ENCODE assay signal across 1 cellular context in genomic region chr15:89690276-89691218, GRCh38.
TF ChIP-seq lines count a peak whose summit lies in the region.

Gene PEX11A, minus strand, starts transcription at chr15:89690754. Its CDS starts 122 bp downstream, at chr15:89690632.
Gene WDR93, plus strand, starts transcription at chr15:89690811. Its CDS starts 10,936 bp downstream, at chr15:89701747.

TF ChIP-seq in HepG2, 621 proteins besides CTCF, POLR2A, EP300 and RAD21 (continued from another document and continues in another):
- no peak for TF ChIP-seq ZBTB25 (CRISPR knock-in tag; IDR thresholded peaks at IDR 0.05)
- TF ChIP-seq ZMAT3 (CRISPR knock-in tag; conservative IDR thresholded peaks at IDR 0.05) = no peak
- no peak for TF ChIP-seq MBD4 (IDR thresholded peaks at IDR 0.05; ENCODE audit: borderline replicate concordance, low read length)
- TF ChIP-seq FUBP1 (CRISPR knock-in tag; IDR thresholded peaks at IDR 0.05; ENCODE audit: borderline replicate concordance) = no peak
- TF ChIP-seq CREM (IDR thresholded peaks at IDR 0.05) = peak; percentile 11; the same call in 1 of the 2 replicates
- no peak for TF ChIP-seq CREM (CRISPR knock-in tag; IDR thresholded peaks at IDR 0.05)
- TF ChIP-seq ASH2L (IDR thresholded peaks at IDR 0.05; ENCODE audit: insufficient read length, low read depth, low read length) = peak; percentile 56
- TF ChIP-seq FOXP1 (IDR thresholded peaks at IDR 0.05) = no peak
- TF ChIP-seq FOXP1 (CRISPR knock-in tag; IDR thresholded peaks at IDR 0.05) = no peak
- TF ChIP-seq THYN1 (CRISPR knock-in tag; IDR thresholded peaks at IDR 0.05; ENCODE audit: borderline replicate concordance, low read depth) = no peak
- no peak; the same call in 1 of the 2 replicates for TF ChIP-seq CENPT (CRISPR knock-in tag; IDR thresholded peaks at IDR 0.05; ENCODE audit: low read depth)
- no peak for TF ChIP-seq ZMAT5 (CRISPR knock-in tag; IDR thresholded peaks at IDR 0.05; ENCODE audit: borderline replicate concordance, low read depth)
- no peak for TF ChIP-seq ZNF354B (CRISPR knock-in tag; IDR thresholded peaks at IDR 0.05)
- no peak for TF ChIP-seq KDM4B (CRISPR knock-in tag; IDR thresholded peaks at IDR 0.05)
- TF ChIP-seq SRSF1 (optimal IDR thresholded peaks at IDR 0.05; ENCODE audit: low read depth, low read length) = peak; percentile 84
- peak; percentile 58; the same call in 1 of the 2 replicates for TF ChIP-seq ZNF724P (CRISPR knock-in tag; IDR thresholded peaks at IDR 0.05; ENCODE audit: borderline replicate concordance)
- TF ChIP-seq ZNF552 (CRISPR knock-in tag; IDR thresholded peaks at IDR 0.05; ENCODE audit: borderline replicate concordance) = no peak
- TF ChIP-seq ZFYVE20 (CRISPR knock-in tag; IDR thresholded peaks at IDR 0.05; ENCODE audit: borderline replicate concordance, low read depth) = no peak
- TF ChIP-seq SOX5 (CRISPR knock-in tag; IDR thresholded peaks at IDR 0.05; ENCODE audit: borderline replicate concordance) = no peak
- TF ChIP-seq PLRG1 (conservative IDR thresholded peaks at IDR 0.05) = no peak
- no peak for TF ChIP-seq RAD51 (IDR thresholded peaks at IDR 0.05; ENCODE audit: borderline replicate concordance)
- no peak for TF ChIP-seq HHEX (CRISPR knock-in tag; IDR thresholded peaks at IDR 0.05)
- no peak for TF ChIP-seq YY1 (IDR thresholded peaks at IDR 0.05; ENCODE audit: insufficient read depth, insufficient replicate concordance, low read depth, low read length)
- peak; percentile 97 for TF ChIP-seq ZNF777 (CRISPR knock-in tag; IDR thresholded peaks at IDR 0.05)
- TF ChIP-seq NR2F6 (IDR thresholded peaks at IDR 0.05) = no peak
- TF ChIP-seq NR2F6 (CRISPR knock-in tag; IDR thresholded peaks at IDR 0.05) = no peak; the same call in 1 of the 2 replicates
- no peak for TF ChIP-seq EHMT2 (IDR thresholded peaks at IDR 0.05; ENCODE audit: borderline replicate concordance, low read depth, low read length)
- TF ChIP-seq PREB (CRISPR knock-in tag; IDR thresholded peaks at IDR 0.05) = no peak
- TF ChIP-seq ZNF839 (CRISPR knock-in tag; IDR thresholded peaks at IDR 0.05; ENCODE audit: borderline replicate concordance) = no peak
- TF ChIP-seq ZNF12 (CRISPR knock-in tag; IDR thresholded peaks at IDR 0.05) = no peak
- no peak for TF ChIP-seq ZSCAN5A (CRISPR knock-in tag; IDR thresholded peaks at IDR 0.05; ENCODE audit: borderline replicate concordance)
- TF ChIP-seq RXRA (CRISPR knock-in tag; IDR thresholded peaks at IDR 0.05) = peak; percentile 65; the same call in 1 of the 2 replicates
- TF ChIP-seq CCDC6 (CRISPR knock-in tag; IDR thresholded peaks at IDR 0.05) = no peak
- TF ChIP-seq MXD1 (CRISPR knock-in tag; IDR thresholded peaks at IDR 0.05) = no peak
- peak; percentile 11; the same call in 1 of the 2 replicates for TF ChIP-seq CBX5 (CRISPR knock-in tag; IDR thresholded peaks at IDR 0.05; ENCODE audit: borderline replicate concordance)
- TF ChIP-seq TFAP4 (IDR thresholded peaks at IDR 0.05; ENCODE audit: borderline replicate concordance, low read depth) = peak; percentile 77; the same call in 1 of the 2 replicates
- TF ChIP-seq POLR2AphosphoS5 (IDR thresholded peaks at IDR 0.05; ENCODE audit: low read depth, low read length) = peak; percentile 82
- no peak for TF ChIP-seq SMAD3 (CRISPR knock-in tag; IDR thresholded peaks at IDR 0.05)
- TF ChIP-seq RBM39 (IDR thresholded peaks at IDR 0.05; ENCODE audit: low read depth, low read length, poor library complexity, severe bottlenecking) = peak; percentile 46
- TF ChIP-seq TAF15 (IDR thresholded peaks at IDR 0.05; ENCODE audit: low read depth, low read length, poor library complexity, severe bottlenecking) = no peak
- TF ChIP-seq GTF3A (CRISPR knock-in tag; conservative IDR thresholded peaks at IDR 0.05) = no peak
- TF ChIP-seq MEIS2 (CRISPR knock-in tag; IDR thresholded peaks at IDR 0.05) = no peak
- no peak for TF ChIP-seq MTA1 (CRISPR knock-in tag; IDR thresholded peaks at IDR 0.05; ENCODE audit: borderline replicate concordance)
- TF ChIP-seq ZNF253 (CRISPR knock-in tag; IDR thresholded peaks at IDR 0.05; ENCODE audit: borderline replicate concordance) = no peak
- no peak for TF ChIP-seq RXRB (CRISPR knock-in tag; IDR thresholded peaks at IDR 0.05; ENCODE audit: borderline replicate concordance)
- peak; percentile 73; the same call in 1 of the 2 replicates for TF ChIP-seq NFKB2 (CRISPR knock-in tag; IDR thresholded peaks at IDR 0.05; ENCODE audit: borderline replicate concordance)
- TF ChIP-seq MTF1 (CRISPR knock-in tag; IDR thresholded peaks at IDR 0.05) = no peak; the same call in 1 of the 2 replicates
- TF ChIP-seq TCF12 (IDR thresholded peaks at IDR 0.05) = no peak
- TF ChIP-seq TCF12 (CRISPR knock-in tag; IDR thresholded peaks at IDR 0.05) = no peak
- TF ChIP-seq HOMEZ (CRISPR knock-in tag; IDR thresholded peaks at IDR 0.05; ENCODE audit: low read depth) = no peak
- no peak for TF ChIP-seq HNRNPH1 (optimal IDR thresholded peaks at IDR 0.05; ENCODE audit: low read depth, low read length)
- TF ChIP-seq ZNF75D (CRISPR knock-in tag; IDR thresholded peaks at IDR 0.05; ENCODE audit: borderline replicate concordance) = no peak
- peak; percentile 74 for TF ChIP-seq TBX2 (CRISPR knock-in tag; IDR thresholded peaks at IDR 0.05; ENCODE audit: borderline replicate concordance)
- no peak for TF ChIP-seq U2AF1 (optimal IDR thresholded peaks at IDR 0.05; ENCODE audit: low read depth, low read length)
- TF ChIP-seq HMGXB4 (CRISPR knock-in tag; IDR thresholded peaks at IDR 0.05; ENCODE audit: borderline replicate concordance in 1 of 2, low read depth in 1 of 2) = peak; percentile 59; a peak in 3 of 4 replicates
- TF ChIP-seq SMAD1 (CRISPR knock-in tag; IDR thresholded peaks at IDR 0.05; ENCODE audit: borderline replicate concordance, low read depth) = no peak
- TF ChIP-seq SSRP1 (CRISPR knock-in tag; IDR thresholded peaks at IDR 0.05) = 0 out of 2 replicates have a peak, but pooled peaks have one; percentile 16
- TF ChIP-seq ARID4A (CRISPR knock-in tag; IDR thresholded peaks at IDR 0.05; ENCODE audit: borderline replicate concordance) = peak; percentile 92
- no peak for TF ChIP-seq MYNN (CRISPR knock-in tag; IDR thresholded peaks at IDR 0.05; ENCODE audit: low read depth)
- TF ChIP-seq XRCC5 (optimal IDR thresholded peaks at IDR 0.05; ENCODE audit: low read length) = peak; percentile 53
